ENCODE assay signal across 20 cellular contexts in the genomic region with DNA sequence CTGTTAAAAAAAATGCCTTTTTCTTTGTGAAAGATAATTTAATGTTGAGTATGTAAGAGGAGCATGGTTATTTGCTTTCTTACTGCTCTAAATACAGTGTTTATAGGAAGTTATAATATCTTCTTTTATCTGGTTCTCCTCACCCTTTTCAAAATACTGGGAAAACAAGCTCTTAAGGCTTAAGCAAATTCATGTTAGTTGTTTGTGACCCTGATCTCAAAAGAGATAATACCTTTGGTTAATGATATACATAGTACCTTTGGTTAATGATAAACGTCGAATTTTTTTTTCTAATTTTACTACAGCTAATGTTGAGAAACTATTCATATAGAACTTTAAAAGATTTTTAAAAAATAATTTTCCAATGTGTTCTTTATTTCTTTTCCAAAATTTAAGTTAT.
DNase-seq lines count a peak whose midpoint lies in the region; ATAC-seq and TF ChIP-seq lines count a peak whose summit lies in the region.
"Had no signal": no experiment of that assay in that cellular context is flagged by ENCODE, and none has a peak within 500 bp of the region (broad histone marks: within the 10 kb centered on the region; RNA-seq: fewer than 3 reads in every experiment).

No MANE protein-coding gene starts in this region.

- peaks cover 8% of the 10 kb centered on the region for H3K9me3 Mint-ChIP-seq in Caco-2 (ENCODE audit: unreplicated experiment)
- H3K9me3 Mint-ChIP-seq: activated naive CD8-positive, alpha-beta T cell treated with anti-CD3 and anti-CD28 coated beads, Interleukin-2, amount 50 U/mL, for 24 hours; dendritic cell treated with granulocyte-macrophage colony-stimulating factor and Interleukin-4, amounts not matched to agents 40 ng/mL and 50 ng/mL, for 4 days; neural crest cell had no signal

- BruUV-seq in Caco-2 (replicated peaks; lab: Mats Ljungman, UMichigan): no TSS peak

- peak overlapping the region; percentile 46 for H3K27ac ChIP-seq in HUES64 (ENCODE audit: low read depth, low read length)
- peak overlapping the region in 56 of 59 donors; percentile 19 to 90 (median 72) for H3K27ac ChIP-seq in dorsolateral prefrontal cortex
- peak overlapping the region; percentile 58 to 73 for H3K27ac ChIP-seq in liver (ENCODE audit: low read depth in 1 of 2, low read length in 2 of 2)

- intact Hi-C loops in Caco-2 (cut with micrococcal nuclease; ENCODE audit: unreplicated experiment) (loop anchor here (5.0 kb wide), 1 partner anchor 56 kb away; no protein-coding TSS in a partner anchor), dorsolateral prefrontal cortex (cut with DNase I) (loop anchor here in 1 of 2 donors (10.0 kb wide), 1 partner anchor 162 kb away; no protein-coding TSS in a partner anchor)

- TF ChIP-seq CTCF in Caco-2 (IDR thresholded peaks at IDR 0.05; ENCODE audit: insufficient read depth in 1 of 2, low read depth in 1 of 2, low read length in 1 of 2, severe bottlenecking in 1 of 2, unreplicated experiment in 1 of 2) (no peak), dorsolateral prefrontal cortex (IDR thresholded peaks at IDR 0.05 in 54 of 56, conservative IDR thresholded peaks at IDR 0.05 in 2 of 56; ENCODE audit: low read depth in 1 of 56, partially characterized antibody in 56 of 56) (no peak), liver (IDR thresholded peaks at IDR 0.05; ENCODE audit: low read depth, low read length, missing input control) (no peak)

- peaks cover 5% of the 10 kb centered on the region for H3K4me1 Mint-ChIP-seq in Caco-2 (ENCODE audit: low read depth, unreplicated experiment)

- peaks cover 22% of the 10 kb centered on the region for H3K36me3 Mint-ChIP-seq in Caco-2 (ENCODE audit: insufficient read depth, unreplicated experiment)
- H3K36me3 Mint-ChIP-seq: CD4-positive, CD25-positive, alpha-beta regulatory T cell had no signal

- H3K9ac ChIP-seq in HUES64 (ENCODE audit: low read depth, low read length) (no peak overlapping the region), liver (ENCODE audit: low read depth in 1 of 2, low read length in 2 of 2) (no peak overlapping the region)

- CTCF ChIA-PET in Caco-2 (lab: Charles Lee): interaction anchor here (0.6 kb wide), 1 partner anchor 80 kb away, joined by 3 read pairs; no protein-coding TSS in a partner anchor

- H3K4me1 ChIP-seq in Caco-2: peaks cover 43% of the 10 kb centered on the region
- peaks cover 24% of the 10 kb centered on the region for H3K4me1 ChIP-seq in HUES64 (ENCODE audit: insufficient read depth, low read length)
- H3K4me1 ChIP-seq in liver (ENCODE audit: control insufficient read depth in 4 of 4, insufficient read depth in 4 of 4, low read length in 3 of 4): peaks cover 5 to 44% (median 22%) of the 10 kb centered on the region in 4 donors

- peak overlapping the region; percentile 22 for H3K27ac Mint-ChIP-seq in Caco-2 (ENCODE audit: unreplicated experiment)
- H3K27ac Mint-ChIP-seq: activated naive CD8-positive, alpha-beta T cell treated with anti-CD3 and anti-CD28 coated beads, Interleukin-2, amount 50 U/mL, for 24 hours; CD4-positive, CD25-positive, alpha-beta regulatory T cell; dendritic cell treated with granulocyte-macrophage colony-stimulating factor and Interleukin-4, amounts not matched to agents 40 ng/mL and 50 ng/mL, for 4 days had no signal

- WGBS in HUES64: no CpG with 5 or more reads among the region's 2 CpGs
- 28% methylated on average over 2 of the region's 2 CpGs for WGBS in liver

- no peak overlapping the region for H3K4me3 ChIP-seq in Caco-2 (ENCODE audit: low read depth, low read length)
- H3K4me3 ChIP-seq in HUES64 (ENCODE audit: low read length): no peak overlapping the region
- H3K4me3 ChIP-seq in dorsolateral prefrontal cortex: peak overlapping the region in 54 of 59 donors; percentile 6 to 58 (median 38)
- H3K4me3 ChIP-seq in liver (ENCODE audit: low read depth in 1 of 3, low read length in 3 of 3): no peak overlapping the region

- TF ChIP-seq RAD21 in liver (IDR thresholded peaks at IDR 0.05): no peak

- POLR2A ChIA-PET in Caco-2 (lab: Charles Lee): interaction anchor here (0.7 to 1.1 kb wide), 2 partner anchors 41 to 54 kb away, joined by 3 read pairs; no protein-coding TSS in a partner anchor

- ATAC-seq in HG02798 (IDR thresholded peaks at IDR 0.05; ENCODE audit: poor library complexity, unreplicated experiment) (no peak), GM19467 (IDR thresholded peaks at IDR 0.05; ENCODE audit: unreplicated experiment) (no peak)
- ATAC-seq: activated naive CD8-positive, alpha-beta T cell treated with anti-CD3 and anti-CD28 coated beads, Interleukin-2, amount 50 U/mL, for 24 hours had no signal

- H3K9me3 ChIP-seq in Caco-2 (no peaks in the 10 kb centered on the region), HUES64 (ENCODE audit: insufficient read depth, low read depth, low read length) (no peaks in the 10 kb centered on the region), liver (ENCODE audit: control insufficient read depth in 4 of 4, low read length in 3 of 4) (no peaks in the 10 kb centered on the region)

- peak overlapping the region; percentile 11 for H3K4me3 Mint-ChIP-seq in Caco-2 (ENCODE audit: unreplicated experiment)
- H3K4me3 Mint-ChIP-seq: activated naive CD8-positive, alpha-beta T cell treated with anti-CD3 and anti-CD28 coated beads, Interleukin-2, amount 50 U/mL, for 24 hours; CD4-positive, CD25-positive, alpha-beta regulatory T cell; dendritic cell treated with granulocyte-macrophage colony-stimulating factor and Interleukin-4, amounts not matched to agents 40 ng/mL and 50 ng/mL, for 4 days; neural crest cell had no signal

- DNase-seq in Caco-2 (no peak), dorsolateral prefrontal cortex (no peak), NCI-H128 (lab: John Stamatoyannopoulos, UW; ENCODE audit: unreplicated experiment) (no peak)
- no peak for DNase-seq in activated T-cell treated with anti-CD3 and anti-CD28 coated beads, Interleukin-2, amount 50 U/mL, for 1 hour
- DNase-seq: activated CD4-positive, alpha-beta T cell treated with anti-CD3 and anti-CD28 coated beads, Interleukin-2, amount 50 U/mL, for 1 hour; activated CD8-positive, alpha-beta memory T cell treated with anti-CD3 and anti-CD28 coated beads, Interleukin-2, amount 50 U/mL, for 4 hours; activated effector memory CD4-positive, alpha-beta T cell treated with Interleukin-2 at 50 U/mL for 16 hours; activated naive CD8-positive, alpha-beta T cell treated with anti-CD3 and anti-CD28 coated beads, Interleukin-2, amount 50 U/mL, for 24 hours; CD4-positive, CD25-positive, alpha-beta regulatory T cell; NCI-H1417 treated with DMSO at 0.1 percent for 48 hours; NCI-H2171; posterior cingulate gyrus; stimulated activated naive CD4-positive, alpha-beta T cell; T-helper 1 cell had no signal

- H3K27me3 Mint-ChIP-seq in Caco-2 (ENCODE audit: insufficient read depth, unreplicated experiment): no peaks in the 10 kb centered on the region
- H3K27me3 Mint-ChIP-seq: activated naive CD8-positive, alpha-beta T cell treated with anti-CD3 and anti-CD28 coated beads, Interleukin-2, amount 50 U/mL, for 24 hours; CD4-positive, CD25-positive, alpha-beta regulatory T cell; dendritic cell treated with granulocyte-macrophage colony-stimulating factor and Interleukin-4, amounts not matched to agents 40 ng/mL and 50 ng/mL, for 4 days had no signal

- H3K36me3 ChIP-seq in Caco-2 (ENCODE audit: control insufficient read depth, insufficient read depth, low read length): no peaks in the 10 kb centered on the region
- no peaks in the 10 kb centered on the region for H3K36me3 ChIP-seq in HUES64 (ENCODE audit: insufficient read depth, low read length)
- no peaks in the 10 kb centered on the region for H3K36me3 ChIP-seq in liver (ENCODE audit: control insufficient read depth in 4 of 4, insufficient read depth in 3 of 4, low read depth in 1 of 4, low read length in 3 of 4)

- H3K27me3 ChIP-seq in Caco-2 (replicated peaks; ENCODE audit: control insufficient read depth, insufficient read depth, low read length) (no peaks in the 10 kb centered on the region), HUES64 (ENCODE audit: insufficient read depth, low read length) (no peaks in the 10 kb centered on the region), dorsolateral prefrontal cortex (no peaks in the 10 kb centered on the region), liver (ENCODE audit: control insufficient read depth in 4 of 4, insufficient read depth in 4 of 4, low read length in 3 of 4) (no peaks in the 10 kb centered on the region)

TF ChIP-seq in liver, 16 proteins besides CTCF, POLR2A, EP300 and RAD21:
- TF ChIP-seq RXRA (IDR thresholded peaks at IDR 0.05) (peak in 1 of 2 donors; percentile 36), HNF4G (IDR thresholded peaks at IDR 0.05) (no peak), HNF4A (conservative IDR thresholded peaks at IDR 0.05) (peak; percentile 22 to 26), SP1 (IDR thresholded peaks at IDR 0.05) (no peak), GABPA (IDR thresholded peaks at IDR 0.05 in 1 of 2, conservative IDR thresholded peaks at IDR 0.05 in 1 of 2) (no peak), JUND (IDR thresholded peaks at IDR 0.05) (no peak)

Comparison
In these comparisons a context has a peak if more than half of its experiments do, and no peak if none do; other contexts are left out.
1. H3K4me3 ChIP-seq: peak in dorsolateral prefrontal cortex (54 of 59); none in Caco-2 (single experiment), HUES64 (single experiment) and liver (0 of 3).
2. Peak in every context shown above with its lines, with median percentiles within 50 percentile points of each other: H3K27ac ChIP-seq.